In the genomic region with DNA sequence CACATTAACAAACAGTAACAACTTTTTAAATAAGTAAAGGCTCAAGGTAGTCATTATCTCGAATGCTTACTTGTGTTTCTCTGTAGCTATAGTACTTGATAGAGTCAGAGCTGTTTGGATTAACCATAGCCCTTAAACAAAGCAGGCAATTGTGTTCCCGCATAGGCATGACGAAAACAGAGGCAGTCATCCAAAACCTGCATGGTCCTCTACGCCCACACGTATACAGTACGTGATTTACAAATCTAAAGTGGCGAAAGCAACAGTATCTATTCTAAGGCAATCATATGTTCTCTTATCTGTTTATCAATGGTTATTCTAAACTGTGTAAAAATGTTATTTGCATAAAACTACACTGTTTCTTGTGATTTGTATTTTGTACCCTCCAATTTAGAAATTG, we compare ENCODE assay signal across 10 cellular contexts. TPM values are rescaled to one million over a fixed set of nuclear protein-coding genes. Genes with fewer than 3 reads are reported as not detected.
DNase-seq lines count a peak whose midpoint lies in the region; ATAC-seq, FAIRE-seq and TF ChIP-seq lines count a peak whose summit lies in the region.
"Had no signal": no experiment of that assay in that cellular context is flagged by ENCODE, and none has a peak within 500 bp of the region (broad histone marks: within the 10 kb centered on the region; RNA-seq: fewer than 3 reads in every experiment).

No MANE protein-coding gene starts in this region.

- H3K4me2 ChIP-seq in K562 (ENCODE audit: insufficient read depth, low read length) (peak overlapping the region; percentile 69), neural progenitor cell (no peak overlapping the region)
- H3K4me2 ChIP-seq: KMS-11 had no signal

- no peaks in the 10 kb centered on the region for H3K36me3 Mint-ChIP-seq in neural progenitor cell
- H3K36me3 Mint-ChIP-seq in WTC11, result no peaks in the 10 kb centered on the region; the same call in 1 of the 2 replicates

- DNase-seq in HAP-1 (ENCODE audit: low spot score in 2 of 2) (peak; percentile 72 to 87), NCI-H2107 treated with DMSO at 0.1 percent for 48 hours (lab: John Stamatoyannopoulos, UW; ENCODE audit: unreplicated experiment) (peak; percentile 51), K562 (ENCODE audit: extremely low read depth in 1 of 4, low spot score in 3 of 4) (peak in 1 of 4 experiments; percentile 67), neural progenitor cell (ENCODE audit: low spot score) (peak; percentile 33), WTC11 (ENCODE audit: low spot score) (no peak), left ventricle myocardium inferior (no peak), HEK293T (ENCODE audit: extremely low spot score) (no peak)
- DNase-seq: trophoblast cell had no signal

- H3K27ac Mint-ChIP-seq in neural progenitor cell (no peak overlapping the region), WTC11 (no peak overlapping the region)
- H3K27ac Mint-ChIP-seq: memory B cell had no signal

- no peak for FAIRE-seq in K562 (lab: Jason Lieb, UNC)

- TF ChIP-seq CTCF in K562 (IDR thresholded peaks at IDR 0.05 in 2 of 3, conservative IDR thresholded peaks at IDR 0.05 in 1 of 3; ENCODE audit: insufficient read depth in 2 of 3, low read depth in 1 of 3, low read length in 3 of 3), result no peak
- TF ChIP-seq CTCF in neural progenitor cell (IDR thresholded peaks at IDR 0.05), result no peak
- TF ChIP-seq CTCF in WTC11 (IDR thresholded peaks at IDR 0.05), result no peak
- TF ChIP-seq CTCF in left ventricle myocardium inferior (IDR thresholded peaks at IDR 0.05; ENCODE audit: borderline replicate concordance), result no peak

- H3K4me1 ChIP-seq in HAP-1, result peaks cover 27% of the 10 kb centered on the region
- peaks cover 3 to 8% of the 10 kb centered on the region in 2 experiments; a peak in 4 of 5 replicates for H3K4me1 ChIP-seq in K562 (replicated peaks in 1 of 2; ENCODE audit: control insufficient read depth in 2 of 2, insufficient read depth in 2 of 2, low read length in 2 of 2)
- peaks cover 16% of the 10 kb centered on the region for H3K4me1 ChIP-seq in neural progenitor cell
- H3K4me1 ChIP-seq in left ventricle myocardium inferior, result peaks cover 12% of the 10 kb centered on the region

- intact Hi-C loops in K562 (cut with micrococcal nuclease) (no loop called here), left ventricle myocardium inferior (cut with micrococcal nuclease) (no loop called here)

- H3F3A ChIP-seq in neural progenitor cell (ENCODE audit: low read depth), result peaks cover 31% of the 10 kb centered on the region

- H3K4me3 Mint-ChIP-seq in neural progenitor cell, result no peak overlapping the region
- no peak overlapping the region for H3K4me3 Mint-ChIP-seq in WTC11
- H3K4me3 Mint-ChIP-seq: memory B cell had no signal

- no peaks in the 10 kb centered on the region for H3K27me3 ChIP-seq in HAP-1 (ENCODE audit: low read depth)
- H3K27me3 ChIP-seq in K562 (ENCODE audit: control insufficient read depth in 2 of 2, insufficient read depth in 2 of 2, low read length in 2 of 2), result no peaks in the 10 kb centered on the region
- no peaks in the 10 kb centered on the region for H3K27me3 ChIP-seq in neural progenitor cell
- H3K27me3 ChIP-seq in left ventricle myocardium inferior (ENCODE audit: low read depth), result no peaks in the 10 kb centered on the region

- POLR2A ChIA-PET in K562 (lab: Yijun Ruan, JAX), result interaction anchor here (1.0 to 3.2 kb wide), 6 partner anchors 10 to 97 kb away, joined by 3 to 14 read pairs (median 8); a partner anchor contains a TSS
- POLR2A ChIA-PET in WTC11 (lab: Charles Lee), result interaction anchor here (0.6 to 1.2 kb wide), 4 partner anchors 10 to 86 kb away, joined by 3 to 10 read pairs (median 4); a partner anchor contains a TSS
- POLR2A ChIA-PET in HEK293T (lab: Yijun Ruan, JAX), result interaction anchor here (0.9 to 1.8 kb wide), 6 partner anchors 15 to 99 kb away, joined by 3 to 16 read pairs (median 6); a partner anchor contains a TSS

- H4K20me1 ChIP-seq in K562 (replicated peaks; ENCODE audit: control insufficient read depth, insufficient read depth, low read length), result peaks cover under 1% of the 10 kb centered on the region; the same call in 1 of the 2 replicates
- H4K20me1 ChIP-seq in neural progenitor cell (ENCODE audit: low read depth), result no peaks in the 10 kb centered on the region

- H3K4me1 Mint-ChIP-seq in neural progenitor cell (peaks cover 25% of the 10 kb centered on the region), WTC11 (peaks cover 24% of the 10 kb centered on the region)

- H3K27ac ChIP-seq in K562 (ENCODE audit: extremely low read depth, low read depth, low read length), result no peak overlapping the region; the same call in 1 of the 3 replicates
- no peak overlapping the region for H3K27ac ChIP-seq in neural progenitor cell
- H3K27ac ChIP-seq in left ventricle myocardium inferior (replicated peaks), result no peak overlapping the region
- H3K27ac ChIP-seq: KMS-11 had no signal

- 0 out of 3 replicates have a peak, but pooled peaks have one; percentile 0 for ATAC-seq in K562
- ATAC-seq in WTC11, result no peak

- H3K4me3 ChIP-seq in HAP-1 (no peak overlapping the region), K562 (no peak overlapping the region; the same call in 1 of the 2 replicates), neural progenitor cell (no peak overlapping the region), left ventricle myocardium inferior (no peak overlapping the region)

- in situ Hi-C loops in HAP-1 (cut with MboI; ENCODE audit: low sequenced_read_pairs) (no loop called here), K562 (cut with MboI) (no loop called here)

- TF ChIP-seq RAD21 in K562 (CRISPR knock-in tag; conservative IDR thresholded peaks at IDR 0.05 in 1 of 2, IDR thresholded peaks at IDR 0.05 in 1 of 2), result no peak

- H3K27me3 Mint-ChIP-seq in neural progenitor cell (ENCODE audit: insufficient read depth, low read depth) (peaks cover 8% of the 10 kb centered on the region), WTC11 (ENCODE audit: low read depth) (no peaks in the 10 kb centered on the region)
- H3K27me3 Mint-ChIP-seq: memory B cell had no signal

- peaks cover 90% of the 10 kb centered on the region for H3K79me2 ChIP-seq in K562 (ENCODE audit: control insufficient read depth, insufficient read depth, low read length)
- H3K79me2 ChIP-seq in neural progenitor cell (ENCODE audit: low read depth), result peaks cover under 1% of the 10 kb centered on the region

- H3K9ac ChIP-seq in K562 (ENCODE audit: insufficient read depth in 1 of 2, low read depth in 2 of 2, low read length in 2 of 2), result peak overlapping the region in 1 of 2 experiments; percentile 96; a peak in 1 of 4 replicates
- H3K9ac ChIP-seq in neural progenitor cell, result no peak overlapping the region
- H3K9ac ChIP-seq: KMS-11 had no signal

- TF ChIP-seq EP300 in K562 (IDR thresholded peaks at IDR 0.05; ENCODE audit: low read length), result no peak

- H2AFZ ChIP-seq in K562 (ENCODE audit: low read depth, low read length) (peak overlapping the region; percentile 1; the same call in 1 of the 2 replicates), neural progenitor cell (replicated peaks) (no peak overlapping the region)

- H3K36me3 ChIP-seq in HAP-1 (replicated peaks), result no peaks in the 10 kb centered on the region
- H3K36me3 ChIP-seq in K562 (ENCODE audit: control insufficient read depth, insufficient read depth, low read length), result peaks cover 35% of the 10 kb centered on the region
- H3K36me3 ChIP-seq in neural progenitor cell, result no peaks in the 10 kb centered on the region
- H3K36me3 ChIP-seq in left ventricle myocardium inferior, result no peaks in the 10 kb centered on the region

- H3K9me3 ChIP-seq in HAP-1 (no peaks in the 10 kb centered on the region), K562 (replicated peaks; ENCODE audit: control insufficient read depth, insufficient read depth, low read depth, low read length) (no peaks in the 10 kb centered on the region), neural progenitor cell (ENCODE audit: low read depth) (no peaks in the 10 kb centered on the region), left ventricle myocardium inferior (replicated peaks) (no peaks in the 10 kb centered on the region)

- no peak for TF ChIP-seq POLR2A in K562 (conservative IDR thresholded peaks at IDR 0.05)

- 9% methylated on average over 7 of the region's 7 CpGs for WGBS in K562 (ENCODE audit: insufficient coverage, low coverage, missing lambda C conversion rate)

- CTCF ChIA-PET in K562 (lab: Yijun Ruan, JAX; ENCODE audit: low intra/inter-chr PET ratio) (no interaction called here), WTC11 (lab: Charles Lee) (no interaction called here), HEK293T (lab: Yijun Ruan, JAX) (no interaction called here)

- no peaks in the 10 kb centered on the region for H3K9me1 ChIP-seq in K562 (ENCODE audit: control insufficient read depth, insufficient read depth, low read length)

- H3K9me3 Mint-ChIP-seq in neural progenitor cell (no peaks in the 10 kb centered on the region), WTC11 (no peaks in the 10 kb centered on the region)

- BruUV-seq in K562 (replicated peaks; lab: Mats Ljungman, UMichigan), result no TSS peak

TF ChIP-seq in K562, 482 proteins besides CTCF, POLR2A, EP300 and RAD21 (continues in another document):
- TF ChIP-seq ZNF778 (CRISPR knock-in tag; IDR thresholded peaks at IDR 0.05), result no peak

TF ChIP-seq in WTC11, 78 proteins besides CTCF, POLR2A, EP300 and RAD21 (continues in another document):
- no peak for TF ChIP-seq PRRX2 (CRISPR knock-in tag; IDR thresholded peaks at IDR 0.05)

TF ChIP-seq in HEK293T, 16 proteins besides CTCF, POLR2A, EP300 and RAD21 (continues in another document):
- no peak for TF ChIP-seq SP1 (IDR thresholded peaks at IDR 0.05)

RNA-seq across cellular contexts. Expression of gene HFE, which starts 31.8 kb away (rescaled TPM):
- total RNA-seq in K562 (2011; cell fraction: chromatin; rRNA removed; ENCODE audit: low replicate concordance), result 2.3 and 3.3 TPM in 2 replicates
- 1.3 and 2.2 TPM in 2 replicates for total RNA-seq in K562 (2011; cell fraction: nucleolus; rRNA removed)
- 2.1 and 3.3 TPM in 2 replicates for total RNA-seq in K562 (2011; cell fraction: nucleoplasm; rRNA removed)
- 0.14 and 0.73 TPM in 2 replicates for total RNA-seq in K562 (2014; rRNA removed)
- total RNA-seq in K562 (2014; rRNA removed; fragmentation: Illumina TruSeq; extraction: Trizol), result 0.76 and 1.1 TPM in 2 replicates
- total RNA-seq in K562 (2015; rRNA removed; fragmentation: Illumina TruSeq; extraction: Trizol), result 1.2 and 1.3 TPM in 2 replicates
- total RNA-seq in K562 (2021), result 0.58 and 0.98 TPM in 2 replicates
- 0.54 and 1.1 TPM in 2 replicates for polyA plus RNA-seq in K562 (2011; rRNA removed)
- polyA plus RNA-seq in K562 (2011; cell fraction: cytosol; rRNA removed), result 0.66 and 0.88 TPM in 2 replicates
- 0.65 and 0.95 TPM in 2 replicates for polyA plus RNA-seq in K562 (2011; cell fraction: nucleus; rRNA removed)
- 1.8 and 2.4 TPM in 2 replicates for polyA plus RNA-seq in K562 (2012)
- polyA plus RNA-seq in K562 (2014; fragmentation: Illumina TruSeq; extraction: Trizol), result 0.78 and 0.89 TPM in 2 replicates
- polyA plus RNA-seq in K562 (2014; fragmentation: Nextera tagmentation; extraction: Ambion mirVana), result under 1 TPM; 0.17 to 0.31 TPM
- polyA plus RNA-seq in K562 (2014; rRNA removed), result 0.84 and 1.2 TPM in 2 replicates
- polyA minus RNA-seq in K562 (2011; rRNA and poly(A)+ RNA removed), result 1.3 and 1.7 TPM in 2 replicates
- 0.95 TPM in 1 of 2 replicates, not detected in the other for polyA minus RNA-seq in K562 (2011; cell fraction: cytosol; rRNA and poly(A)+ RNA removed)
- polyA minus RNA-seq in K562 (2011; cell fraction: nucleus; rRNA and poly(A)+ RNA removed), result 0.44 and 0.94 TPM in 2 replicates
- total RNA-seq in neural progenitor cell (ENCODE audit: low replicate concordance), result 0.43 and 1.5 TPM in 2 replicates
- 1.9 to 2.4 TPM (median 2.0 TPM) in 3 replicates for total RNA-seq in WTC11 (2021)
- total RNA-seq in left ventricle myocardium inferior, result 3.4 TPM

Comparison
In these comparisons a context has a peak if more than half of its experiments do, and no peak if none do; other contexts are left out.
1. DNase-seq: peak in HAP-1 (2 of 2), NCI-H2107 treated with DMSO at 0.1 percent for 48 hours (single experiment) and neural progenitor cell (single experiment); none in WTC11 (single experiment), left ventricle myocardium inferior (single experiment) and HEK293T (single experiment).